ENCODE assay signal across 1 cellular context in the genomic region with DNA sequence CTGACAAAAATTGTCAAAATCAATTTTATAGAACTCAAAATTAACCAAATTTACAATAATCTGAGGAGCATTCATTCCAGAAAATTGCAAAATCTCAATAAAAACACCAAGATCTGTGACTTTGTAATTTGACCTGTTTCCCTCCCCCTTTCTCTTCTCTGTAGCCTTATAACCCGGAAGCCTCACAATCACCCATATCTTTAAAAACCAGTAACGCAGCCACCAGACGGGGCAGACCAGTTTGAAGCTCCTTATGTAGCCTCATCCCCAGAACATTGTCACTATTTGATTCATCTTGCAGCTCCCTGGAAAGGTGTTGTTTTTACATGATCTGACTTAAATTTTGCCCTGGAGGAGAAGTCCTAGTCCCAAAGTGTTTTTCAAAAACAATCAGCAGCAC.
TF ChIP-seq lines count a peak whose summit lies in the region.

No MANE protein-coding gene starts in this region.

TF ChIP-seq in H1, 55 proteins besides CTCF, POLR2A, EP300 and RAD21:
- no peak for TF ChIP-seq TAF7 (optimal IDR thresholded peaks at IDR 0.05; ENCODE audit: borderline replicate concordance, low read depth, low read length)
- TF ChIP-seq E2F6 (IDR thresholded peaks at IDR 0.05): no peak
- no peak for TF ChIP-seq KDM5A (IDR thresholded peaks at IDR 0.05; ENCODE audit: low read length)
- no peak for TF ChIP-seq FOSL1 (IDR thresholded peaks at IDR 0.05; ENCODE audit: insufficient read depth, low read depth, low read length)
- no peak for TF ChIP-seq SUZ12 (IDR thresholded peaks at IDR 0.05; ENCODE audit: low read length)
- TF ChIP-seq HDAC6 (IDR thresholded peaks at IDR 0.05; ENCODE audit: low read depth, low read length): no peak
- TF ChIP-seq CEBPB (IDR thresholded peaks at IDR 0.05; ENCODE audit: low read depth, low read length): no peak
- no peak for TF ChIP-seq CHD7 (IDR thresholded peaks at IDR 0.05; ENCODE audit: insufficient replicate concordance, low read length)
- no peak for TF ChIP-seq ZNF274 (IDR thresholded peaks at IDR 0.05; ENCODE audit: borderline replicate concordance, extremely low read depth, low read length)
- no peak for TF ChIP-seq SIRT6 (IDR thresholded peaks at IDR 0.05; ENCODE audit: low read length)
- no peak for TF ChIP-seq SIN3A (conservative IDR thresholded peaks at IDR 0.05 in 1 of 2, IDR thresholded peaks at IDR 0.05 in 1 of 2; ENCODE audit: low read depth in 1 of 2, low read length in 2 of 2)
- no peak for TF ChIP-seq SP1 (IDR thresholded peaks at IDR 0.05; ENCODE audit: low read depth, low read length)
- TF ChIP-seq YY1 (IDR thresholded peaks at IDR 0.05; ENCODE audit: low read depth, low read length): no peak
- TF ChIP-seq CBX5 (IDR thresholded peaks at IDR 0.05; ENCODE audit: low read depth, low read length): no peak
- no peak for TF ChIP-seq KDM4A (IDR thresholded peaks at IDR 0.05; ENCODE audit: low read depth, low read length, severe bottlenecking)
- TF ChIP-seq BACH1 (IDR thresholded peaks at IDR 0.05; ENCODE audit: low read length): no peak
